In genomic region chr19:41937525-41937924, GRCh38 we compare ENCODE assay signal across 13 cellular contexts. TPM values are rescaled to one million over a fixed set of nuclear protein-coding genes. Genes with fewer than 3 reads are reported as not detected.
DNase-seq lines count a peak whose midpoint lies in the region; ATAC-seq and TF ChIP-seq lines count a peak whose summit lies in the region.
"Had no signal": no experiment of that assay in that cellular context is flagged by ENCODE, and none has a peak within 500 bp of the region (broad histone marks: within the 10 kb centered on the region; RNA-seq: fewer than 3 reads in every experiment).

No MANE protein-coding gene starts in this region.

- H3K27ac Mint-ChIP-seq in activated T-cell treated with anti-CD3 and anti-CD28 coated beads, Interleukin-2, amount 50 U/mL, for 24 hours: no peak overlapping the region
- no peak overlapping the region for H3K27ac Mint-ChIP-seq in activated B cell treated with CpG ODN at 0.5 μM for 24 hours

- H3K36me3 Mint-ChIP-seq in activated T-cell treated with anti-CD3 and anti-CD28 coated beads, Interleukin-2, amount 50 U/mL, for 4 hours (ENCODE audit: insufficient read depth): no peaks in the 10 kb centered on the region
- no peaks in the 10 kb centered on the region for H3K36me3 Mint-ChIP-seq in activated T-cell treated with anti-CD3 and anti-CD28 coated beads, Interleukin-2, amount 50 U/mL, for 24 hours (ENCODE audit: low read depth)
- no peaks in the 10 kb centered on the region for H3K36me3 Mint-ChIP-seq in activated B cell treated with CpG ODN at 0.5 μM for 24 hours (ENCODE audit: low read depth)

- H3K4me1 Mint-ChIP-seq in activated T-cell treated with anti-CD3 and anti-CD28 coated beads, Interleukin-2, amount 50 U/mL, for 4 hours (ENCODE audit: low read depth): peaks cover 52% of the 10 kb centered on the region
- peaks cover 48% of the 10 kb centered on the region for H3K4me1 Mint-ChIP-seq in activated T-cell treated with anti-CD3 and anti-CD28 coated beads, Interleukin-2, amount 50 U/mL, for 24 hours (ENCODE audit: low read depth)
- peaks cover 59% of the 10 kb centered on the region for H3K4me1 Mint-ChIP-seq in activated B cell treated with CpG ODN at 0.5 μM for 24 hours

- POLR2A ChIA-PET in activated B cell treated with CpG ODN at 0.5 μM for 24 hours (lab: Charles Lee): interaction anchor here (1.0 to 2.6 kb wide), 4 partner anchors 53 to 77 kb away, joined by 6 to 15 read pairs (median 6); partner anchors contain the start of genes CD79A and RPS19

- peaks cover 7% of the 10 kb centered on the region for H3K27me3 Mint-ChIP-seq in activated T-cell treated with anti-CD3 and anti-CD28 coated beads, Interleukin-2, amount 50 U/mL, for 4 hours (ENCODE audit: low read depth)
- no peaks in the 10 kb centered on the region for H3K27me3 Mint-ChIP-seq in activated T-cell treated with anti-CD3 and anti-CD28 coated beads, Interleukin-2, amount 50 U/mL, for 24 hours
- H3K27me3 Mint-ChIP-seq in activated B cell treated with CpG ODN at 0.5 μM for 24 hours: no peaks in the 10 kb centered on the region

- no peak for DNase-seq in activated T-cell treated with anti-CD3 and anti-CD28 coated beads, Interleukin-2, amount 50 U/mL, for 4 hours
- no peak for DNase-seq in activated T-cell treated with anti-CD3 and anti-CD28 coated beads, Interleukin-2, amount 50 U/mL, for 24 hours
- DNase-seq in activated B cell treated with CpG ODN at 0.5 μM for 24 hours: no peak
- DNase-seq in retina: peak; percentile 26
- DNase-seq in OCI-M1 (lab: John Stamatoyannopoulos, UW): no peak
- DNase-seq: activated gamma-delta T cell; DMS79; head of caudate nucleus; NCI-H2107; stimulated activated CD4-positive, alpha-beta T cell treated with anti-CD3 and anti-CD28 coated beads, Interleukin-4, amount 100 ng/mL, for 24 hours; stimulated activated naive CD4-positive, alpha-beta T cell treated with Interleukin-2 at 50 U/mL for 16 hours had no signal

- ATAC-seq in activated T-cell treated with anti-CD3 and anti-CD28 coated beads, Interleukin-2, amount 50 U/mL, for 4 hours: no peak
- no peak for ATAC-seq in activated B cell treated with CpG ODN at 0.5 μM for 24 hours (ENCODE audit: low read depth)
- ATAC-seq in HG03439 (IDR thresholded peaks at IDR 0.05; ENCODE audit: unreplicated experiment): no peak

- CTCF ChIA-PET in activated B cell treated with CpG ODN at 0.5 μM for 24 hours (lab: Charles Lee): interaction anchor here (1.1 to 2.0 kb wide), 4 partner anchors 8 to 78 kb away, joined by 3 to 9 read pairs (median 4); no protein-coding TSS in a partner anchor

- intact Hi-C loops in activated B cell treated with CpG ODN at 0.5 μM for 24 hours (cut with micrococcal nuclease): no loop called here

- peak overlapping the region; percentile 0 for H3K4me3 Mint-ChIP-seq in activated T-cell treated with anti-CD3 and anti-CD28 coated beads, Interleukin-2, amount 50 U/mL, for 4 hours
- no peak overlapping the region for H3K4me3 Mint-ChIP-seq in activated T-cell treated with anti-CD3 and anti-CD28 coated beads, Interleukin-2, amount 50 U/mL, for 24 hours
- H3K4me3 Mint-ChIP-seq in activated B cell treated with CpG ODN at 0.5 μM for 24 hours: peak overlapping the region; percentile 4

- TF ChIP-seq CTCF in activated B cell treated with CpG ODN at 0.5 μM for 24 hours (IDR thresholded peaks at IDR 0.05): no peak

- no peaks in the 10 kb centered on the region for H3K9me3 Mint-ChIP-seq in activated T-cell treated with anti-CD3 and anti-CD28 coated beads, Interleukin-2, amount 50 U/mL, for 4 hours
- H3K9me3 Mint-ChIP-seq in activated T-cell treated with anti-CD3 and anti-CD28 coated beads, Interleukin-2, amount 50 U/mL, for 24 hours: no peaks in the 10 kb centered on the region
- no peaks in the 10 kb centered on the region for H3K9me3 Mint-ChIP-seq in activated B cell treated with CpG ODN at 0.5 μM for 24 hours

RNA-seq across cellular contexts. Expression of gene ERFL, which starts 9.3 kb away (rescaled TPM):
- 1 to 10 TPM in 2 of 3 donors, under 1 TPM in 1; 0.83 to 2.0 (median 1.5) TPM for total RNA-seq in activated T-cell treated with anti-CD3 and anti-CD28 coated beads, Interleukin-2, amount 50 U/mL, for 4 hours
- total RNA-seq in activated B cell treated with CpG ODN at 0.5 μM for 24 hours: 0.64 and 1.1 TPM in 2 replicates
- total RNA-seq: right atrium auricular region had no signal

RNA-seq across cellular contexts. Expression of gene RABAC1, which starts 21.6 kb away (rescaled TPM):
- 10 to 100 TPM; 63.1 to 82.1 (median 70.4) TPM for total RNA-seq in activated T-cell treated with anti-CD3 and anti-CD28 coated beads, Interleukin-2, amount 50 U/mL, for 4 hours
- 96.7 and 102 TPM in 2 replicates for total RNA-seq in activated B cell treated with CpG ODN at 0.5 μM for 24 hours

RNA-seq across cellular contexts. Expression of gene ARHGEF1, which starts 54.5 kb away (rescaled TPM):
- total RNA-seq in activated T-cell treated with anti-CD3 and anti-CD28 coated beads, Interleukin-2, amount 50 U/mL, for 4 hours: 100 to 1,000 TPM; 286 to 314 (median 301) TPM
- total RNA-seq in activated B cell treated with CpG ODN at 0.5 μM for 24 hours: 351 and 418 TPM in 2 replicates

RNA-seq across cellular contexts. Expression of gene ATP1A3, which starts 56.5 kb away (rescaled TPM):
- total RNA-seq in activated T-cell treated with anti-CD3 and anti-CD28 coated beads, Interleukin-2, amount 50 U/mL, for 4 hours: 1 to 10 TPM; 2.8 to 4.9 (median 3.7) TPM
- total RNA-seq in activated B cell treated with CpG ODN at 0.5 μM for 24 hours: 1.4 and 1.8 TPM in 2 replicates
